ENCODE assay signal across 1 cellular context in the genomic region with DNA sequence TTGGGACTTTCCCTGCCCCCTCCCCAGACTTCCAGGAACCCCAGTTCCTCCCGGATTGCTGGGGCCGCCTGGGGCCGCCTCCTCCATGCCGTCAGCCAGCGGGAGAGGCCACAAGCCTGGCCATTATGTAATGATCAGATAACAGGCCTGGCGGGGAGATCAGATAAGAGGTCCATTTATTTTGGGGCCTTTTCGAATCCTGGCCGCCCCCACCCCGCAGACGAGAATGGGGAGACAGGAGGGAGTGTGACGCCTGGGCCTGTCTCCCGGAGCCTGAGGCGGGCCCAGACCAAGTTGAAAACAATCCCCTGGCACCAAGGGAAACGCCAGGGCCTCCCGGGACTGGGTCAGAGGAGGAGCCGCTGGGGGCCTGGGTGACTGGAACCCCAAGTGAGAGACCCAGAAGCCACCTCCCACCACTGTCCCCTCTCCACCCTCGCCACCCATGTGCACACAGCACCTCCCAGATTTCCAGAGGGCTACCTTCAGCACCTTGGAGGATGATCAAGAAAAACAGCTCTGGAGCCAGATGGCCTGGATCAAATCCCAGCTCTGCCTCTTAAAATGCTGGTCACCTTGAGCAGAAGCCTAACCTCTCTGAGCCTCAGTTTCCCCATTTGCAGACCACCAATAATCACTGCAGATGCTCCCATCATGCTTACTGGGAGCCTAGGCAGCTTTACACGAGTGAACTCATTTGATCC.
TF ChIP-seq lines count a peak whose summit lies in the region.

No MANE protein-coding gene starts in this region.

TF ChIP-seq in K562, 482 proteins besides CTCF, POLR2A, EP300 and RAD21 (continued from another document and continues in another):
- TF ChIP-seq, protein P1, sequence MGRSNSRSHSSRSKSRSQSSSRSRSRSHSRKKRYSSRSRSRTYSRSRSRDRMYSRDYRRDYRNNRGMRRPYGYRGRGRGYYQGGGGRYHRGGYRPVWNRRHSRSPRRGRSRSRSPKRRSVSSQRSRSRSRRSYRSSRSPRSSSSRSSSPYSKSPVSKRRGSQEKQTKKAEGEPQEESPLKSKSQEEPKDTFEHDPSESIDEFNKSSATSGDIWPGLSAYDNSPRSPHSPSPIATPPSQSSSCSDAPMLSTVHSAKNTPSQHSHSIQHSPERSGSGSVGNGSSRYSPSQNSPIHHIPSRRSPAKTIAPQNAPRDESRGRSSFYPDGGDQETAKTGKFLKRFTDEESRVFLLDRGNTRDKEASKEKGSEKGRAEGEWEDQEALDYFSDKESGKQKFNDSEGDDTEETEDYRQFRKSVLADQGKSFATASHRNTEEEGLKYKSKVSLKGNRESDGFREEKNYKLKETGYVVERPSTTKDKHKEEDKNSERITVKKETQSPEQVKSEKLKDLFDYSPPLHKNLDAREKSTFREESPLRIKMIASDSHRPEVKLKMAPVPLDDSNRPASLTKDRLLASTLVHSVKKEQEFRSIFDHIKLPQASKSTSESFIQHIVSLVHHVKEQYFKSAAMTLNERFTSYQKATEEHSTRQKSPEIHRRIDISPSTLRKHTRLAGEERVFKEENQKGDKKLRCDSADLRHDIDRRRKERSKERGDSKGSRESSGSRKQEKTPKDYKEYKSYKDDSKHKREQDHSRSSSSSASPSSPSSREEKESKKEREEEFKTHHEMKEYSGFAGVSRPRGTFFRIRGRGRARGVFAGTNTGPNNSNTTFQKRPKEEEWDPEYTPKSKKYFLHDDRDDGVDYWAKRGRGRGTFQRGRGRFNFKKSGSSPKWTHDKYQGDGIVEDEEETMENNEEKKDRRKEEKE (IDR thresholded peaks at IDR 0.05; ENCODE audit: borderline replicate concordance in 1 of 2, control insufficient read depth in 1 of 2, low read depth in 2 of 2, low read length in 1 of 2): no peak
- peak; percentile 36 for TF ChIP-seq CCNT2 (IDR thresholded peaks at IDR 0.05; ENCODE audit: borderline replicate concordance, extremely low read depth, insufficient read length, low read depth, low read length)
- no peak for TF ChIP-seq TFE3 (CRISPR knock-in tag; IDR thresholded peaks at IDR 0.05)
- TF ChIP-seq, protein P2, sequence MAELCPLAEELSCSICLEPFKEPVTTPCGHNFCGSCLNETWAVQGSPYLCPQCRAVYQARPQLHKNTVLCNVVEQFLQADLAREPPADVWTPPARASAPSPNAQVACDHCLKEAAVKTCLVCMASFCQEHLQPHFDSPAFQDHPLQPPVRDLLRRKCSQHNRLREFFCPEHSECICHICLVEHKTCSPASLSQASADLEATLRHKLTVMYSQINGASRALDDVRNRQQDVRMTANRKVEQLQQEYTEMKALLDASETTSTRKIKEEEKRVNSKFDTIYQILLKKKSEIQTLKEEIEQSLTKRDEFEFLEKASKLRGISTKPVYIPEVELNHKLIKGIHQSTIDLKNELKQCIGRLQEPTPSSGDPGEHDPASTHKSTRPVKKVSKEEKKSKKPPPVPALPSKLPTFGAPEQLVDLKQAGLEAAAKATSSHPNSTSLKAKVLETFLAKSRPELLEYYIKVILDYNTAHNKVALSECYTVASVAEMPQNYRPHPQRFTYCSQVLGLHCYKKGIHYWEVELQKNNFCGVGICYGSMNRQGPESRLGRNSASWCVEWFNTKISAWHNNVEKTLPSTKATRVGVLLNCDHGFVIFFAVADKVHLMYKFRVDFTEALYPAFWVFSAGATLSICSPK (IDR thresholded peaks at IDR 0.05; ENCODE audit: borderline replicate concordance): no peak
- TF ChIP-seq SIX5 (IDR thresholded peaks at IDR 0.05; ENCODE audit: borderline replicate concordance in 1 of 2, insufficient read depth in 1 of 2, low read depth in 1 of 2, low read length in 2 of 2): no peak
- TF ChIP-seq RBM15 (IDR thresholded peaks at IDR 0.05; ENCODE audit: insufficient read depth, low read length): no peak
- peak; percentile 23 for TF ChIP-seq HMGN3 (IDR thresholded peaks at IDR 0.05; ENCODE audit: borderline replicate concordance, extremely low read depth, insufficient read length, low read depth, low read length)
- TF ChIP-seq SMARCE1 (IDR thresholded peaks at IDR 0.05): peak; percentile 76; the same call in 1 of the 2 replicates
- peak; percentile 16; the same call in 1 of the 2 replicates for TF ChIP-seq MTA3 (IDR thresholded peaks at IDR 0.05; ENCODE audit: borderline replicate concordance)
- no peak for TF ChIP-seq MECOM (CRISPR knock-in tag; IDR thresholded peaks at IDR 0.05)
- TF ChIP-seq, protein P3, sequence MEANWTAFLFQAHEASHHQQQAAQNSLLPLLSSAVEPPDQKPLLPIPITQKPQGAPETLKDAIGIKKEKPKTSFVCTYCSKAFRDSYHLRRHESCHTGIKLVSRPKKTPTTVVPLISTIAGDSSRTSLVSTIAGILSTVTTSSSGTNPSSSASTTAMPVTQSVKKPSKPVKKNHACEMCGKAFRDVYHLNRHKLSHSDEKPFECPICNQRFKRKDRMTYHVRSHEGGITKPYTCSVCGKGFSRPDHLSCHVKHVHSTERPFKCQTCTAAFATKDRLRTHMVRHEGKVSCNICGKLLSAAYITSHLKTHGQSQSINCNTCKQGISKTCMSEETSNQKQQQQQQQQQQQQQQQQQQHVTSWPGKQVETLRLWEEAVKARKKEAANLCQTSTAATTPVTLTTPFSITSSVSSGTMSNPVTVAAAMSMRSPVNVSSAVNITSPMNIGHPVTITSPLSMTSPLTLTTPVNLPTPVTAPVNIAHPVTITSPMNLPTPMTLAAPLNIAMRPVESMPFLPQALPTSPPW (CRISPR knock-in tag; IDR thresholded peaks at IDR 0.05): peak; percentile 67; the same call in 1 of the 2 replicates
- TF ChIP-seq, protein P4, sequence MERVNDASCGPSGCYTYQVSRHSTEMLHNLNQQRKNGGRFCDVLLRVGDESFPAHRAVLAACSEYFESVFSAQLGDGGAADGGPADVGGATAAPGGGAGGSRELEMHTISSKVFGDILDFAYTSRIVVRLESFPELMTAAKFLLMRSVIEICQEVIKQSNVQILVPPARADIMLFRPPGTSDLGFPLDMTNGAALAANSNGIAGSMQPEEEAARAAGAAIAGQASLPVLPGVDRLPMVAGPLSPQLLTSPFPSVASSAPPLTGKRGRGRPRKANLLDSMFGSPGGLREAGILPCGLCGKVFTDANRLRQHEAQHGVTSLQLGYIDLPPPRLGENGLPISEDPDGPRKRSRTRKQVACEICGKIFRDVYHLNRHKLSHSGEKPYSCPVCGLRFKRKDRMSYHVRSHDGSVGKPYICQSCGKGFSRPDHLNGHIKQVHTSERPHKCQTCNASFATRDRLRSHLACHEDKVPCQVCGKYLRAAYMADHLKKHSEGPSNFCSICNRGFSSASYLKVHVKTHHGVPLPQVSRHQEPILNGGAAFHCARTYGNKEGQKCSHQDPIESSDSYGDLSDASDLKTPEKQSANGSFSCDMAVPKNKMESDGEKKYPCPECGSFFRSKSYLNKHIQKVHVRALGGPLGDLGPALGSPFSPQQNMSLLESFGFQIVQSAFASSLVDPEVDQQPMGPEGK (CRISPR knock-in tag; IDR thresholded peaks at IDR 0.05; ENCODE audit: borderline replicate concordance): peak; percentile 65; the same call in 1 of the 2 replicates
- no peak for TF ChIP-seq ZNF707 (CRISPR knock-in tag; conservative IDR thresholded peaks at IDR 0.05)
- no peak for TF ChIP-seq DMBX1 (CRISPR knock-in tag; IDR thresholded peaks at IDR 0.05; ENCODE audit: borderline replicate concordance)
- TF ChIP-seq AFF1 (IDR thresholded peaks at IDR 0.05; ENCODE audit: low read depth in 1 of 2, partially characterized antibody in 2 of 2): no peak
- TF ChIP-seq, protein P5, sequence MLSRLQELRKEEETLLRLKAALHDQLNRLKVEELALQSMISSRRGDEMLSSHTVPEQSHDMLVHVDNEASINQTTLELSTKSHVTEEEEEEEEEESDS (CRISPR knock-in tag; IDR thresholded peaks at IDR 0.05): no peak
- TF ChIP-seq SMAD1 (IDR thresholded peaks at IDR 0.05; ENCODE audit: low read depth, low read length, partially characterized antibody): peak; percentile 87
- TF ChIP-seq MEF2D (tag; conservative IDR thresholded peaks at IDR 0.05; ENCODE audit: low read depth): 0 out of 2 replicates have a peak, but pooled peaks have one; percentile 19
- TF ChIP-seq FOXP4 (CRISPR knock-in tag; IDR thresholded peaks at IDR 0.05; ENCODE audit: borderline replicate concordance): no peak
- no peak for TF ChIP-seq NCOA1 (IDR thresholded peaks at IDR 0.05; ENCODE audit: low read depth)
- TF ChIP-seq ESRRA (IDR thresholded peaks at IDR 0.05; ENCODE audit: borderline replicate concordance, low read depth): no peak; the same call in 1 of the 2 replicates
- no peak for TF ChIP-seq FUS (optimal IDR thresholded peaks at IDR 0.05; ENCODE audit: low read depth, low read length)
- no peak for TF ChIP-seq CSDE1 (IDR thresholded peaks at IDR 0.05)
- no peak for TF ChIP-seq WHSC1 (IDR thresholded peaks at IDR 0.05; ENCODE audit: low read length)
- TF ChIP-seq MCM2 (IDR thresholded peaks at IDR 0.05; ENCODE audit: low read depth): no peak
- TF ChIP-seq ZNF24 (IDR thresholded peaks at IDR 0.05): no peak
- no peak for TF ChIP-seq ZNF197 (CRISPR knock-in tag; IDR thresholded peaks at IDR 0.05; ENCODE audit: low read depth)
- no peak for TF ChIP-seq TCF3 (CRISPR knock-in tag; IDR thresholded peaks at IDR 0.05)
- 0 out of 2 replicates have a peak, but pooled peaks have one; percentile 16 for TF ChIP-seq CEBPB (tag; IDR thresholded peaks at IDR 0.05)
- TF ChIP-seq NR2C2 (CRISPR knock-in tag; IDR thresholded peaks at IDR 0.05): no peak
- TF ChIP-seq NR2C2 (tag; IDR thresholded peaks at IDR 0.05): no peak
- no peak for TF ChIP-seq KDM2B (CRISPR knock-in tag; IDR thresholded peaks at IDR 0.05)
- TF ChIP-seq TRIM28 (IDR thresholded peaks at IDR 0.05): no peak
- TF ChIP-seq GATAD2B (IDR thresholded peaks at IDR 0.05; ENCODE audit: borderline replicate concordance): no peak
- TF ChIP-seq TRIM24 (IDR thresholded peaks at IDR 0.05): peak in 1 of 2 experiments; percentile 15; a peak in 1 of 4 replicates
- TF ChIP-seq HMG20B (CRISPR knock-in tag; IDR thresholded peaks at IDR 0.05): no peak
- peak; percentile 79 for TF ChIP-seq ZFP36 (IDR thresholded peaks at IDR 0.05; ENCODE audit: low read depth, low read length, partially characterized antibody)
- TF ChIP-seq ARID1B (IDR thresholded peaks at IDR 0.05): 0 out of 2 replicates have a peak, but pooled peaks have one; percentile 30
- no peak for TF ChIP-seq SIN3A (IDR thresholded peaks at IDR 0.05; ENCODE audit: borderline replicate concordance in 2 of 2, control insufficient read depth in 1 of 2, low read depth in 2 of 2, low read length in 2 of 2)
